In the genomic region with DNA sequence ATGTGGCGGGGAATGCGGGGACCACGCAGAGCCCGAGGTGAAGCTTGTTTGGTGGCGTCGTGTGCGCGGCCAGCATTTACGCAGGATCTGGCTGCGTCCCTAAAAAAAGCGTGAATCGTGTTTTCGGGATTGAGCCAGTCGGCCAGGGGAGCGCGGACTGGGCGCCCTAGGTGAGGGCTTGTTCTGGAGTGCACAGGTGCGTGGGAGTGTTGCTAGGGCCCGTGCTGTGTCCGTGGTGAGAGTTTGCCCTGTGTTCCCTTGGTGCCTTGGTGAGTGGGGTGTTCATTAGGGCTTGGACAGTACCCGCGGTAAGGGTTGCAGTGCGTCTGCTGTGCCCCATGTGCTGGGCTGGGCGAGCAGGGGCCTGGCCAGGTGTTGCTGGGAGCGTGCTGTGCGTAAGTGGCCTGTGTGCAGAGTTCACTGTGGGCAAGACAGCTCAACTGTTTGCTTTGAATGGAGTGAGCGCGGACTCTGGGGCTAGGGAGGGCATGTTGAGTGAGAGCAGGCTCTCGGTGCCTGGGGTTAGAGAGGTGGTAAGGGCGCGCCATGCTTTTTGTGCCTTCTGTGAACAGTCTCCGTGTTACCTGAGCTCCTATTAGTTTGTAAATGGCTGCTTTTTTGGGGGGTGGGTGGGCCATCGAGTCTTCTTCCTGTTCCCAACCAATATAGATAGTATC, we compare ENCODE assay signal across 8 cellular contexts. TPM values are rescaled to one million over a fixed set of nuclear protein-coding genes. Genes with fewer than 3 reads are reported as not detected.
DNase-seq lines count a peak whose midpoint lies in the region; ATAC-seq and TF ChIP-seq lines count a peak whose summit lies in the region.

No MANE protein-coding gene starts in this region.

- H3K36me3 ChIP-seq in sigmoid colon, result peaks cover 0 to 8% (median under 1%) of the 10 kb centered on the region in 4 donors

- H3K27ac ChIP-seq in sigmoid colon, result peak overlapping the region; percentile 82 to 94 (median 88)

- ATAC-seq in HG02610 (IDR thresholded peaks at IDR 0.05; ENCODE audit: unreplicated experiment), result peak; percentile 24
- ATAC-seq in left ventricle myocardium superior, result peak; percentile 47

- H3K4me3 ChIP-seq in sigmoid colon, result peak overlapping the region; percentile 75 to 93 (median 79)

- intact Hi-C loops in left ventricle myocardium superior (cut with micrococcal nuclease) (no loop called here), sigmoid colon (cut with DNase I) (loop anchor here (5.0 kb wide), 2 partner anchors 45 to 700 kb away; a partner anchor contains a TSS)

- no peak for TF ChIP-seq POLR2A in sigmoid colon (IDR thresholded peaks at IDR 0.05)

- H3K9me3 Mint-ChIP-seq in activated naive CD8-positive, alpha-beta T cell (ENCODE audit: low read depth), result no peaks in the 10 kb centered on the region

- H3K27me3 Mint-ChIP-seq in activated naive CD8-positive, alpha-beta T cell, result no peaks in the 10 kb centered on the region

- no peak for TF ChIP-seq CTCF in sigmoid colon (IDR thresholded peaks at IDR 0.05)

- H3K4me3 Mint-ChIP-seq in activated naive CD8-positive, alpha-beta T cell, result peak overlapping the region; percentile 99

- peak overlapping the region; percentile 96 for H3K27ac Mint-ChIP-seq in activated naive CD8-positive, alpha-beta T cell

- no peaks in the 10 kb centered on the region for H3K27me3 ChIP-seq in sigmoid colon

- no peak for TF ChIP-seq EP300 in sigmoid colon (IDR thresholded peaks at IDR 0.05)

- peaks cover 0 to 50% (median 42%) of the 10 kb centered on the region in 4 donors for H3K4me1 ChIP-seq in sigmoid colon

- no peaks in the 10 kb centered on the region for H3K9me3 ChIP-seq in sigmoid colon

- H3K4me1 Mint-ChIP-seq in activated naive CD8-positive, alpha-beta T cell (ENCODE audit: low read depth), result peaks cover 77% of the 10 kb centered on the region

- WGBS in sigmoid colon, 2 donors, result 1 to 2% methylated on average over 33 of the region's 33 CpGs

- peak; percentile 41 for DNase-seq in NCI-H1105 treated with DMSO at 0.1 percent for 48 hours (lab: John Stamatoyannopoulos, UW)
- no peak for DNase-seq in NCI-H1105 (lab: John Stamatoyannopoulos, UW)
- DNase-seq in NCI-H345 treated with DMSO at 0.1 percent for 48 hours (lab: John Stamatoyannopoulos, UW; ENCODE audit: unreplicated experiment), result peak; percentile 15
- peak; percentile 45 for DNase-seq in left ventricle myocardium superior
- DNase-seq in sigmoid colon, result peak; percentile 65
- DNase-seq in epidermal melanocyte (ENCODE audit: insufficient read length, low spot score), result no peak

- no peaks in the 10 kb centered on the region for H3K36me3 Mint-ChIP-seq in activated naive CD8-positive, alpha-beta T cell

RNA-seq across cellular contexts. Expression of a gene that starts 0.7 kb away (rescaled TPM):
- total RNA-seq in left ventricle myocardium superior, result 113 TPM
- 100 to 1,000 TPM; 104 to 143 (median 113) TPM for total RNA-seq in sigmoid colon
- polyA plus RNA-seq in sigmoid colon, result 10 to 100 TPM; 18.6 to 94.9 (median 34.2) TPM

Comparison
In these comparisons a context has a peak if more than half of its experiments do, and no peak if none do; other contexts are left out.
1. DNase-seq: peak in NCI-H1105 treated with DMSO at 0.1 percent for 48 hours (single experiment), NCI-H345 treated with DMSO at 0.1 percent for 48 hours (single experiment), left ventricle myocardium superior (single experiment) and sigmoid colon (single experiment); none in NCI-H1105 (single experiment) and epidermal melanocyte (single experiment).